In the genomic region with DNA sequence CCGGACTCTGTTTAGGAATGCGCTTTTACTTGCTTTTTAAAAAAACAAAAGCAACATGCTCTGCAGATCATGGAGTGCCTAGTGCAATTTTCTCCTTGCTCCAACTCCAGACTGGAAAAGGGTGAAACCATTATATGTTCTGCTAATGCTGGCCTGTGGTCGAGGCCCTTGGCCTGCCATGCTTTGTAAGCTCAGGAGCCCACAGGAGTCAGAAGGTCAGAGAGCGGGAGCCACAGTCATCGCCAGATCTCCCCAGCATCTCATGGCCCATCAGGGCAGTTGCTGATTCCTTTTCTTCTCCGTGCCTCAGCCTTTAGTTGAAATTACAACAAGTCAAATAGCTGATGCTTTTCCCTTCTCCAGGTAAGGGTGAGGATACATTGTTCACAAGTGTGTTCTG, we compare ENCODE assay signal across 21 cellular contexts.
DNase-seq lines count a peak whose midpoint lies in the region; ATAC-seq and TF ChIP-seq lines count a peak whose summit lies in the region.
"Had no signal": no experiment of that assay in that cellular context is flagged by ENCODE, and none has a peak within 500 bp of the region (broad histone marks: within the 10 kb centered on the region; RNA-seq: fewer than 3 reads in every experiment).

No MANE protein-coding gene starts in this region.

- intact Hi-C loops in activated CD8-positive, alpha-beta T cell treated with anti-CD3 and anti-CD28 coated beads for 36 hours (cut with micrococcal nuclease) = no loop called here

- H3K27ac Mint-ChIP-seq in activated CD8-positive, alpha-beta T cell treated with anti-CD3 and anti-CD28 coated beads for 36 hours = peak overlapping the region; percentile 52
- no peak overlapping the region for H3K27ac Mint-ChIP-seq in activated CD8-positive, alpha-beta T cell treated with anti-CD3 and anti-CD28 coated beads, Interleukin-2, amount 10 ng/mL, durations not matched to agents 7 days and 5 days
- peak overlapping the region; percentile 54 for H3K27ac Mint-ChIP-seq in osteocyte (ENCODE audit: unreplicated experiment)

- H3K4me1 Mint-ChIP-seq in activated CD8-positive, alpha-beta T cell treated with anti-CD3 and anti-CD28 coated beads for 36 hours (ENCODE audit: low read depth) = peaks cover 47% of the 10 kb centered on the region
- H3K4me1 Mint-ChIP-seq in activated CD8-positive, alpha-beta T cell treated with anti-CD3 and anti-CD28 coated beads, Interleukin-2, amount 10 ng/mL, durations not matched to agents 7 days and 5 days (ENCODE audit: low read depth) = peaks cover 16% of the 10 kb centered on the region
- peaks cover 52% of the 10 kb centered on the region for H3K4me1 Mint-ChIP-seq in osteocyte (ENCODE audit: unreplicated experiment)

- no peak overlapping the region for H3K4me3 Mint-ChIP-seq in activated CD8-positive, alpha-beta T cell treated with anti-CD3 and anti-CD28 coated beads for 36 hours
- no peak overlapping the region for H3K4me3 Mint-ChIP-seq in activated CD8-positive, alpha-beta T cell treated with anti-CD3 and anti-CD28 coated beads, Interleukin-2, amount 10 ng/mL, durations not matched to agents 7 days and 5 days
- no peak overlapping the region for H3K4me3 Mint-ChIP-seq in osteocyte (ENCODE audit: unreplicated experiment)

- H3K36me3 Mint-ChIP-seq in activated CD8-positive, alpha-beta T cell treated with anti-CD3 and anti-CD28 coated beads for 36 hours (ENCODE audit: low read depth) = peaks cover 30% of the 10 kb centered on the region
- peaks cover 26% of the 10 kb centered on the region for H3K36me3 Mint-ChIP-seq in activated CD8-positive, alpha-beta T cell treated with anti-CD3 and anti-CD28 coated beads, Interleukin-2, amount 10 ng/mL, durations not matched to agents 7 days and 5 days (ENCODE audit: low read depth)
- H3K36me3 Mint-ChIP-seq in osteocyte (ENCODE audit: unreplicated experiment) = peaks cover 40% of the 10 kb centered on the region

- POLR2A ChIA-PET in activated CD8-positive, alpha-beta T cell treated with anti-CD3 and anti-CD28 coated beads for 36 hours (lab: Charles Lee) = interaction anchor here (1.3 to 1.4 kb wide), 2 partner anchors 18 to 90 kb away, joined by 3 to 4 read pairs; a partner anchor contains a TSS
- POLR2A ChIA-PET in activated CD8-positive, alpha-beta T cell treated with anti-CD3 and anti-CD28 coated beads, Interleukin-2, amount 10 ng/mL, durations not matched to agents 7 days and 5 days (lab: Charles Lee) = no interaction called here

- no peaks in the 10 kb centered on the region for H3K27me3 Mint-ChIP-seq in activated CD8-positive, alpha-beta T cell treated with anti-CD3 and anti-CD28 coated beads for 36 hours
- H3K27me3 Mint-ChIP-seq in activated CD8-positive, alpha-beta T cell treated with anti-CD3 and anti-CD28 coated beads, Interleukin-2, amount 10 ng/mL, durations not matched to agents 7 days and 5 days (ENCODE audit: low read depth) = no peaks in the 10 kb centered on the region
- H3K27me3 Mint-ChIP-seq in osteocyte (ENCODE audit: unreplicated experiment) = no peaks in the 10 kb centered on the region

- CTCF ChIA-PET in activated CD8-positive, alpha-beta T cell treated with anti-CD3 and anti-CD28 coated beads for 36 hours (lab: Charles Lee) = interaction anchor here (0.8 to 1.5 kb wide), 3 partner anchors 10 to 23 kb away, joined by 3 to 5 read pairs (median 3); no protein-coding TSS in a partner anchor
- CTCF ChIA-PET in activated CD8-positive, alpha-beta T cell treated with anti-CD3 and anti-CD28 coated beads, Interleukin-2, amount 10 ng/mL, durations not matched to agents 7 days and 5 days (lab: Charles Lee) = interaction anchor here (1.0 to 1.3 kb wide), 2 partner anchors 9 to 115 kb away, joined by 3 read pairs; no protein-coding TSS in a partner anchor

- no peak for TF ChIP-seq CTCF in activated CD8-positive, alpha-beta T cell treated with anti-CD3 and anti-CD28 coated beads for 36 hours (IDR thresholded peaks at IDR 0.05)
- no peak for TF ChIP-seq CTCF in osteocyte (IDR thresholded peaks at IDR 0.05)

- no peak for DNase-seq in activated CD8-positive, alpha-beta T cell treated with anti-CD3 and anti-CD28 coated beads for 36 hours
- no peak for DNase-seq in activated CD8-positive, alpha-beta T cell treated with anti-CD3 and anti-CD28 coated beads, Interleukin-2, amount 10 ng/mL, durations not matched to agents 7 days and 5 days
- peak; percentile 67 for DNase-seq in M059J (ENCODE audit: low read depth)
- DNase-seq in iris pigment epithelial cell (ENCODE audit: low read depth) = peak; percentile 37
- DNase-seq in osteocyte (ENCODE audit: extremely low spot score, unreplicated experiment) = no peak
- DNase-seq in stimulated activated CD4-positive, alpha-beta T cell treated with anti-CD3 and anti-CD28 coated beads, Interleukin-4, amount 100 ng/mL, for 24 hours = no peak
- no peak for DNase-seq in NCI-H2196 (lab: John Stamatoyannopoulos, UW; ENCODE audit: unreplicated experiment)
- no peak for DNase-seq in A172 (ENCODE audit: low spot score)
- DNase-seq: 8988T, DMS153, DND-41, NCI-H1092, NCI-H1436, NCI-H187, NCI-H2081 treated with DMSO at 0.1 percent for 48 hours, NCI-H2171, NCI-H524, NCI-H774, SJCRH30 had no signal

- ATAC-seq in activated CD8-positive, alpha-beta T cell treated with anti-CD3 and anti-CD28 coated beads for 36 hours = no peak
- no peak for ATAC-seq in activated CD8-positive, alpha-beta T cell treated with anti-CD3 and anti-CD28 coated beads, Interleukin-2, amount 10 ng/mL, durations not matched to agents 7 days and 5 days
- ATAC-seq: Right ventricle myocardium inferior, SK-N-SH treated with all-trans-retinoic acid at 6 μM for 48 hours had no signal

- no peaks in the 10 kb centered on the region for H3K9me3 Mint-ChIP-seq in activated CD8-positive, alpha-beta T cell treated with anti-CD3 and anti-CD28 coated beads for 36 hours
- no peaks in the 10 kb centered on the region for H3K9me3 Mint-ChIP-seq in activated CD8-positive, alpha-beta T cell treated with anti-CD3 and anti-CD28 coated beads, Interleukin-2, amount 10 ng/mL, durations not matched to agents 7 days and 5 days (ENCODE audit: insufficient read depth)
- no peaks in the 10 kb centered on the region for H3K9me3 Mint-ChIP-seq in osteocyte (ENCODE audit: unreplicated experiment)

Comparison
In these comparisons a context has a peak if more than half of its experiments do, and no peak if none do; other contexts are left out.
1. DNase-seq: peak in M059J (single experiment) and iris pigment epithelial cell (single experiment); none in activated CD8-positive, alpha-beta T cell treated with anti-CD3 and anti-CD28 coated beads for 36 hours (single experiment), activated CD8-positive, alpha-beta T cell treated with anti-CD3 and anti-CD28 coated beads, Interleukin-2, amount 10 ng/mL, durations not matched to agents 7 days and 5 days (single experiment), osteocyte (single experiment), stimulated activated CD4-positive, alpha-beta T cell treated with anti-CD3 and anti-CD28 coated beads, Interleukin-4, amount 100 ng/mL, for 24 hours (single experiment), NCI-H2196 (single experiment) and A172 (single experiment).